ENCODE assay signal across 8 cellular contexts in genomic region chr19:50511069-50511822, GRCh38. TPM values are rescaled to one million over a fixed set of nuclear protein-coding genes. Genes with fewer than 3 reads are reported as not detected.
A peak's percentile ranks its signal among the peaks of the same experiment; 100 is the strongest.
DNase-seq lines count a peak whose midpoint lies in the region; ATAC-seq, FAIRE-seq and TF ChIP-seq lines count a peak whose summit lies in the region.

JOSD2 (minus strand) TSS chr19:50511191; CDS start chr19:50510431, 760 bp downstream.

- H3K4me3 ChIP-seq in NT2/D1 (ENCODE audit: insufficient read length, low read depth) (peak within 1 kb of the TSS; percentile 52), H1 (ENCODE audit: extremely low read depth in 1 of 4, insufficient read depth in 2 of 4, low read depth in 3 of 4, low read length in 4 of 4) (peak within 1 kb of the TSS; percentile 42 to 62 (median 56))

- peak within 1 kb of the TSS; percentile 32; the same call in 1 of the 2 replicates for H3K27ac ChIP-seq in H1 (ENCODE audit: low read depth, low read length)

- H3K27ac Mint-ChIP-seq in activated CD8-positive, alpha-beta memory T cell treated with anti-CD3 and anti-CD28 coated beads, Interleukin-2, amount 10 ng/mL, durations not matched to agents 7 days and 5 days, result peak within 1 kb of the TSS; percentile 89
- peak within 1 kb of the TSS; percentile 98 for H3K27ac Mint-ChIP-seq in memory B cell

- peaks cover 1 to 3% of the 10 kb centered on the region in 2 experiments for H4K20me1 ChIP-seq in H1 (replicated peaks in 1 of 2; ENCODE audit: control insufficient read depth in 1 of 2, insufficient read depth in 2 of 2, low read length in 2 of 2)

- H4K5ac ChIP-seq in H1 (ENCODE audit: insufficient read length, low read depth, low read length), result no peak within 1 kb of the TSS

- peak within 1 kb of the TSS; percentile 57 to 66 for H3K4me2 ChIP-seq in H1 (ENCODE audit: insufficient read depth in 1 of 2, low read depth in 2 of 2, low read length in 2 of 2)

- H3K4me1 ChIP-seq in NT2/D1 (ENCODE audit: insufficient read depth, insufficient read length), result peaks cover 20% of the 10 kb centered on the region
- peaks cover 0 to 6% (median 4%) of the 10 kb centered on the region in 4 experiments; a peak in 4 of 7 replicates for H3K4me1 ChIP-seq in H1 (replicated peaks in 1 of 4; ENCODE audit: control insufficient read depth in 3 of 4, insufficient read depth in 4 of 4, low read length in 3 of 4)

- no peaks in the 10 kb centered on the region for H3K9me3 Mint-ChIP-seq in activated CD8-positive, alpha-beta memory T cell treated with anti-CD3 and anti-CD28 coated beads, Interleukin-2, amount 10 ng/mL, durations not matched to agents 7 days and 5 days (ENCODE audit: low read depth)
- peaks cover 4% of the 10 kb centered on the region for H3K9me3 Mint-ChIP-seq in memory B cell

- FAIRE-seq in H1 (lab: Jason Lieb, UNC), result peak; percentile 83

- H3K4me3 Mint-ChIP-seq in activated CD8-positive, alpha-beta memory T cell treated with anti-CD3 and anti-CD28 coated beads, Interleukin-2, amount 10 ng/mL, durations not matched to agents 7 days and 5 days, result peak within 1 kb of the TSS; percentile 93
- peak within 1 kb of the TSS; percentile 90 for H3K4me3 Mint-ChIP-seq in memory B cell

- H3K27me3 ChIP-seq in NT2/D1 (ENCODE audit: insufficient read depth, insufficient read length) (no peaks in the 10 kb centered on the region), H1 (replicated peaks in 1 of 4; ENCODE audit: control insufficient read depth in 3 of 4, extremely low read depth in 1 of 4, insufficient read depth in 3 of 4, low read length in 3 of 4) (peaks cover 0 to 26% (median 15%) of the 10 kb centered on the region in 4 experiments; a peak in 6 of 7 replicates)

- H2BK120ac ChIP-seq in H1 (replicated peaks; ENCODE audit: low read depth, low read length), result no peak within 1 kb of the TSS

- no peak within 1 kb of the TSS for H2AFZ ChIP-seq in H1 (ENCODE audit: low read length)

- H3K27me3 Mint-ChIP-seq in activated CD8-positive, alpha-beta memory T cell treated with anti-CD3 and anti-CD28 coated beads, Interleukin-2, amount 10 ng/mL, durations not matched to agents 7 days and 5 days, result peaks cover 9% of the 10 kb centered on the region
- peaks cover 12% of the 10 kb centered on the region for H3K27me3 Mint-ChIP-seq in memory B cell

- peak within 1 kb of the TSS; percentile 36; the same call in 1 of the 2 replicates for H3K18ac ChIP-seq in H1 (ENCODE audit: extremely low read depth, low read length)

- TF ChIP-seq POLR2A in H1 (IDR thresholded peaks at IDR 0.05; ENCODE audit: control extremely low read depth in 1 of 2, low read depth in 2 of 2, low read length in 2 of 2), result no peak

- TF ChIP-seq CTCF in H1 (IDR thresholded peaks at IDR 0.05; ENCODE audit: control extremely low read depth in 1 of 3, insufficient read depth in 1 of 3, low read depth in 1 of 3, low read length in 3 of 3), result no peak; a peak in 1 of 4 replicates

- no peaks in the 10 kb centered on the region for H3K9me3 ChIP-seq in NT2/D1 (ENCODE audit: insufficient read depth, low read length)
- H3K9me3 ChIP-seq in H1 (ENCODE audit: insufficient read depth in 2 of 2, low read depth in 1 of 2, low read length in 1 of 2), result no peaks in the 10 kb centered on the region

- no peak within 1 kb of the TSS for H3K4ac ChIP-seq in H1 (replicated peaks; ENCODE audit: insufficient read length, low read depth, low read length)

- H4K91ac ChIP-seq in H1 (replicated peaks; ENCODE audit: insufficient read length, low read length), result no peak within 1 kb of the TSS

- no peak for TF ChIP-seq EP300 in H1 (IDR thresholded peaks at IDR 0.05; ENCODE audit: borderline replicate concordance in 1 of 2, low read depth in 2 of 2, low read length in 2 of 2)

- H3K23me2 ChIP-seq in H1 (ENCODE audit: low read depth, low read length), result no peaks in the 10 kb centered on the region; the same call in 1 of the 2 replicates

- no peak within 1 kb of the TSS for H2AK5ac ChIP-seq in H1 (ENCODE audit: low read depth, low read length)

- H3K79me2 ChIP-seq in H1 (ENCODE audit: control insufficient read depth in 1 of 2, insufficient read depth in 2 of 2, low read length in 2 of 2), result no peaks in the 10 kb centered on the region

- H3K14ac ChIP-seq in H1 (ENCODE audit: insufficient read length), result no peak within 1 kb of the TSS

- POLR2A ChIA-PET in H1 (lab: Charles Lee; ENCODE audit: partially characterized antibody), result interaction anchor here (0.6 to 1.7 kb wide), 10 partner anchors 11 to 294 kb away, joined by 3 to 9 read pairs (median 4); no protein-coding TSS in a partner anchor

- H3K9ac ChIP-seq in NT2/D1 (ENCODE audit: insufficient read length, low read depth) (peak within 1 kb of the TSS; percentile 85), H1 (replicated peaks in 1 of 4; ENCODE audit: extremely low read depth in 1 of 4, low read depth in 3 of 4, low read length in 3 of 4) (peak within 1 kb of the TSS in 3 of 4 experiments; percentile 35 to 48 (median 45); a peak in 4 of 7 replicates)

- 4% methylated on average over 68 of the region's 69 CpGs; no CpG with 5 or more reads in 1 of the 2 experiments for WGBS in H1 (ENCODE audit: extremely low coverage in 1 of 2, insufficient coverage in 1 of 2, insufficient read length in 1 of 2, insufficient replicate concordance in 2 of 2, low coverage in 1 of 2, low lambda C conversion rate in 2 of 2, missing lambda C conversion rate in 1 of 2), 2 experiments

- no peak within 1 kb of the TSS for H2BK5ac ChIP-seq in H1 (ENCODE audit: low read depth, low read length)

- peak; percentile 98 for DNase-seq in COLO829 (ENCODE audit: low spot score)
- DNase-seq in HUDEP-2 (lab: John Stamatoyannopoulos, UW; ENCODE audit: unreplicated experiment in 76 of 76), result peak; percentile 88 to 100 (median 99)
- DNase-seq in NT2/D1 (ENCODE audit: low read depth, low spot score), result peak; percentile 93
- peak; percentile 99 for DNase-seq in activated CD8-positive, alpha-beta memory T cell treated with anti-CD3 and anti-CD28 coated beads, Interleukin-2, amount 10 ng/mL, durations not matched to agents 7 days and 5 days
- DNase-seq in H1 (ENCODE audit: low read depth in 1 of 2, low spot score in 2 of 2), result peak; percentile 91 to 94
- peak; percentile 92 to 95 for DNase-seq in memory B cell (ENCODE audit: low spot score in 2 of 2)
- DNase-seq in stimulated activated CD8-positive, alpha-beta memory T cell treated with anti-CD3 and anti-CD28 coated beads, Interleukin-12 subunit alpha, Interleukin-12 subunit beta, amount 100 ng/mL, for 24 hours (ENCODE audit: extremely low read depth), result peak; percentile 90

- H3K79me1 ChIP-seq in H1 (ENCODE audit: low read depth, low read length), result no peaks in the 10 kb centered on the region

- H3K36me3 ChIP-seq in NT2/D1 (ENCODE audit: insufficient read depth, insufficient read length, low read length) (no peaks in the 10 kb centered on the region), H1 (ENCODE audit: control insufficient read depth in 2 of 4, insufficient read depth in 4 of 4, low read length in 3 of 4) (no peaks in the 10 kb centered on the region)

- peak within 1 kb of the TSS; percentile 75 for H4K8ac ChIP-seq in H1 (ENCODE audit: extremely low read depth, insufficient read depth, low read length)

- CTCF ChIA-PET in activated CD8-positive, alpha-beta memory T cell treated with anti-CD3 and anti-CD28 coated beads, Interleukin-2, amount 10 ng/mL, durations not matched to agents 7 days and 5 days (lab: Charles Lee), result interaction anchor here (1.0 to 2.9 kb wide), 9 partner anchors 26 to 183 kb away, joined by 3 to 13 read pairs (median 5); no protein-coding TSS in a partner anchor
- CTCF ChIA-PET in H1 (lab: Charles Lee; ENCODE audit: partially characterized antibody), result interaction anchor here (1.0 to 19.3 kb wide), 5 partner anchors 11 to 44 kb away, joined by 4 to 206 read pairs (median 13); no protein-coding TSS in a partner anchor

- no peak for TF ChIP-seq RAD21 in H1 (IDR thresholded peaks at IDR 0.05 in 1 of 2, conservative IDR thresholded peaks at IDR 0.05 in 1 of 2; ENCODE audit: low read depth in 2 of 2, low read length in 2 of 2)

- no peak within 1 kb of the TSS for H3K23ac ChIP-seq in H1 (ENCODE audit: insufficient read length)

- H3K36me3 Mint-ChIP-seq in activated CD8-positive, alpha-beta memory T cell treated with anti-CD3 and anti-CD28 coated beads, Interleukin-2, amount 10 ng/mL, durations not matched to agents 7 days and 5 days, result no peaks in the 10 kb centered on the region
- peaks cover 16% of the 10 kb centered on the region for H3K36me3 Mint-ChIP-seq in memory B cell

- no peak within 1 kb of the TSS for H2BK15ac ChIP-seq in H1 (ENCODE audit: low read length)

- peak; percentile 72 for ATAC-seq in GM21367 (IDR thresholded peaks at IDR 0.05; ENCODE audit: unreplicated experiment)
- peak; percentile 95 for ATAC-seq in activated CD8-positive, alpha-beta memory T cell treated with anti-CD3 and anti-CD28 coated beads, Interleukin-2, amount 10 ng/mL, durations not matched to agents 7 days and 5 days
- peak; percentile 86 for ATAC-seq in memory B cell (ENCODE audit: low read depth)

- peaks cover 15% of the 10 kb centered on the region for H3K4me1 Mint-ChIP-seq in activated CD8-positive, alpha-beta memory T cell treated with anti-CD3 and anti-CD28 coated beads, Interleukin-2, amount 10 ng/mL, durations not matched to agents 7 days and 5 days
- H3K4me1 Mint-ChIP-seq in memory B cell, result peaks cover 29% of the 10 kb centered on the region

- no peak within 1 kb of the TSS for H3K56ac ChIP-seq in H1 (replicated peaks; ENCODE audit: insufficient read length, low read depth, low read length)

- no peak within 1 kb of the TSS for H2BK20ac ChIP-seq in H1 (ENCODE audit: low read length)

- no peak within 1 kb of the TSS for H2BK12ac ChIP-seq in H1 (ENCODE audit: low read depth, low read length)

TF ChIP-seq in H1, 55 proteins besides CTCF, POLR2A, EP300 and RAD21 (continues in another document):
- TF ChIP-seq CHD2 (IDR thresholded peaks at IDR 0.05; ENCODE audit: low read length) (peak; percentile 99), CREB1 (IDR thresholded peaks at IDR 0.05) (peak; percentile 100), JUN (IDR thresholded peaks at IDR 0.05; ENCODE audit: low read depth, low read length) (no peak), SRF (IDR thresholded peaks at IDR 0.05; ENCODE audit: low read depth, low read length) (no peak)

RNA-seq across cellular contexts. Expression of gene JOSD2, which starts in this region (rescaled TPM):
- total RNA-seq in activated CD8-positive, alpha-beta memory T cell treated with anti-CD3 and anti-CD28 coated beads, Interleukin-2, amount 10 ng/mL, durations not matched to agents 7 days and 5 days, result 10 to 100 TPM; 40.2 to 41.7 TPM
- 1.9 and 3.6 TPM in 2 replicates for total RNA-seq in H1 (2021; fragmentation: NEBNext Ultra II Directional; extraction: Animal tissue kit (Norgen Biotek cat#: 25700))
- 5.6 and 6.6 TPM in 2 replicates for polyA plus RNA-seq in H1 (2011; rRNA removed)
- polyA plus RNA-seq in H1 (2011; cell fraction: cytosol; rRNA removed), result 5.1 TPM
- 3.1 TPM for polyA plus RNA-seq in H1 (2011; cell fraction: nucleus; rRNA removed)
- polyA plus RNA-seq in H1 (2012, experiment 1 of 2), result 3.2 to 5.8 TPM (median 4.1 TPM) in 4 replicates
- polyA plus RNA-seq in H1 (2012, experiment 2 of 2), result 6.1 TPM
- polyA plus RNA-seq in H1 (2013, experiment 1 of 2), result 1.4 TPM
- polyA plus RNA-seq in H1 (2013, experiment 2 of 2), result 2.0 TPM
- 0.22 and 0.24 TPM in 2 replicates for polyA minus RNA-seq in H1 (2011; rRNA and poly(A)+ RNA removed)
- 3.0 TPM for polyA minus RNA-seq in H1 (2011; cell fraction: cytosol; rRNA and poly(A)+ RNA removed)
- 3.1 TPM for polyA minus RNA-seq in H1 (2011; cell fraction: nucleus; rRNA and poly(A)+ RNA removed)

Comparison
In these comparisons a context has a peak if more than half of its experiments do, and no peak if none do; other contexts are left out.
1. Peak in every context shown above with its lines: DNase-seq, ATAC-seq, H3K4me3 ChIP-seq and H3K27ac ChIP-seq.